In the genomic region with DNA sequence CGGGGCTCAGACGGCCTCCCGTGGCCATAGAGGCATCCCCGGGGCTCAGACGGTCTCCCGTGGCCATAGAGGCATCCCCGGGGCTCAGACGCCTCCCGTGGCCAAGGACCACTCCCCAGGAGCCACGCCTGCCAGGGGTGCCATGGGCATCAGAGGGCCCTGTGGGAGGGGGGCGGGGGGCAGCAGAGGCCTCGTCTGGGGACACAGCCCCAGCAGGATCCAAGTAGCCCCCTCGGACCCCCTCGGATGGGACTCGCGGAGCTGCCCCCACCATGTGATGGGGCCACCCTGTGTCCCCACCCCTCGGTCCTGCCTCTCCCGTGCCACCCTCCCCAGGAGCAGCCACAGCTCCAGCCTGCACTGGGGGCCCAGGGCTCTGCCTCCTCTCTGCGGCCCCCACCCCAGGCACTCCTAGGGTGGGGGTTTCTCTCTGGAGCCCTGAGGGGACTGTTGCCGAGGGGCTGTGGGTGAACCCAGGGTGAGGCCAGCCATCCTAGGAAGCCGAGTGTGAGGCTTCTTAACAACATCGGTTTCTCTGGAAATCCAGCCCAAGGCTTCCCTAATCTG, we compare ENCODE assay signal across 1 cellular context.
TF ChIP-seq lines count a peak whose summit lies in the region.

No MANE protein-coding gene starts in this region.

TF ChIP-seq in HepG2, 621 proteins besides CTCF, POLR2A, EP300 and RAD21:
- no peak for TF ChIP-seq ZNF382 (CRISPR knock-in tag; IDR thresholded peaks at IDR 0.05; ENCODE audit: borderline replicate concordance)
- TF ChIP-seq ZBTB7A (CRISPR knock-in tag; IDR thresholded peaks at IDR 0.05) = no peak
- no peak for TF ChIP-seq HDAC2 (CRISPR knock-in tag; IDR thresholded peaks at IDR 0.05)
- TF ChIP-seq HOXA7 (CRISPR knock-in tag; IDR thresholded peaks at IDR 0.05) = no peak
- TF ChIP-seq RORA (CRISPR knock-in tag; IDR thresholded peaks at IDR 0.05) = no peak
- no peak for TF ChIP-seq SNAPC2 (CRISPR knock-in tag; IDR thresholded peaks at IDR 0.05)
- TF ChIP-seq, protein P1, sequence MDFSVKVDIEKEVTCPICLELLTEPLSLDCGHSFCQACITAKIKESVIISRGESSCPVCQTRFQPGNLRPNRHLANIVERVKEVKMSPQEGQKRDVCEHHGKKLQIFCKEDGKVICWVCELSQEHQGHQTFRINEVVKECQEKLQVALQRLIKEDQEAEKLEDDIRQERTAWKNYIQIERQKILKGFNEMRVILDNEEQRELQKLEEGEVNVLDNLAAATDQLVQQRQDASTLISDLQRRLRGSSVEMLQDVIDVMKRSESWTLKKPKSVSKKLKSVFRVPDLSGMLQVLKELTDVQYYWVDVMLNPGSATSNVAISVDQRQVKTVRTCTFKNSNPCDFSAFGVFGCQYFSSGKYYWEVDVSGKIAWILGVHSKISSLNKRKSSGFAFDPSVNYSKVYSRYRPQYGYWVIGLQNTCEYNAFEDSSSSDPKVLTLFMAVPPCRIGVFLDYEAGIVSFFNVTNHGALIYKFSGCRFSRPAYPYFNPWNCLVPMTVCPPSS (IDR thresholded peaks at IDR 0.05) = no peak
- no peak for TF ChIP-seq ZNF121 (CRISPR knock-in tag; IDR thresholded peaks at IDR 0.05)
- no peak for TF ChIP-seq XRCC5 (optimal IDR thresholded peaks at IDR 0.05; ENCODE audit: low read length)
- no peak for TF ChIP-seq MAZ (IDR thresholded peaks at IDR 0.05; ENCODE audit: borderline replicate concordance, low read depth, low read length)
- TF ChIP-seq MAZ (CRISPR knock-in tag; IDR thresholded peaks at IDR 0.05; ENCODE audit: low read depth) = no peak
- TF ChIP-seq, protein P2, sequence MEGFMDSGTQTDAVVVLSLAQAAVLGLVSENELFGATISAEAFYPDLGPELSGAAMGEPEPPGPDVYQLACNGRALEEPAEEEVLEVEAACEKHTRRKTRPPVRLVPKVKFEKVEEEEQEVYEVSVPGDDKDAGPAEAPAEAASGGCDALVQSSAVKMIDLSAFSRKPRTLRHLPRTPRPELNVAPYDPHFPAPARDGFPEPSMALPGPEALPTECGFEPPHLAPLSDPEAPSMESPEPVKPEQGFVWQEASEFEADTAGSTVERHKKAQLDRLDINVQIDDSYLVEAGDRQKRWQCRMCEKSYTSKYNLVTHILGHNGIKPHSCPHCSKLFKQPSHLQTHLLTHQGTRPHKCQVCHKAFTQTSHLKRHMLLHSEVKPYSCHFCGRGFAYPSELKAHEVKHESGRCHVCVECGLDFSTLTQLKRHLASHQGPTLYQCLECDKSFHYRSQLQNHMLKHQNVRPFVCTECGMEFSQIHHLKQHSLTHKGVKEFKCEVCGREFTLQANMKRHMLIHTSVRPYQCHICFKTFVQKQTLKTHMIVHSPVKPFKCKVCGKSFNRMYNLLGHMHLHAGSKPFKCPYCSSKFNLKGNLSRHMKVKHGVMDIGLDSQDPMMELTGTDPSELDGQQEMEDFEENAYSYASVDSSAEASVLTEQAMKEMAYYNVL (CRISPR knock-in tag; IDR thresholded peaks at IDR 0.05; ENCODE audit: borderline replicate concordance) = no peak
- no peak for TF ChIP-seq ZNF432 (CRISPR knock-in tag; IDR thresholded peaks at IDR 0.05; ENCODE audit: borderline replicate concordance)
- TF ChIP-seq SIX4 (CRISPR knock-in tag; IDR thresholded peaks at IDR 0.05) = no peak
- TF ChIP-seq KDM3A (CRISPR knock-in tag; IDR thresholded peaks at IDR 0.05; ENCODE audit: low read depth) = no peak
- TF ChIP-seq SRSF4 (IDR thresholded peaks at IDR 0.05; ENCODE audit: low read depth, low read length, poor library complexity, severe bottlenecking) = no peak
- no peak for TF ChIP-seq MED1 (CRISPR knock-in tag; IDR thresholded peaks at IDR 0.05)
- no peak for TF ChIP-seq ZNF770 (CRISPR knock-in tag; IDR thresholded peaks at IDR 0.05)
- no peak for TF ChIP-seq THAP9 (CRISPR knock-in tag; IDR thresholded peaks at IDR 0.05; ENCODE audit: borderline replicate concordance)
- no peak for TF ChIP-seq ELF1 (CRISPR knock-in tag; IDR thresholded peaks at IDR 0.05)
